Comparison of ENCODE assay signal across 1 cellular context in the genomic region with DNA sequence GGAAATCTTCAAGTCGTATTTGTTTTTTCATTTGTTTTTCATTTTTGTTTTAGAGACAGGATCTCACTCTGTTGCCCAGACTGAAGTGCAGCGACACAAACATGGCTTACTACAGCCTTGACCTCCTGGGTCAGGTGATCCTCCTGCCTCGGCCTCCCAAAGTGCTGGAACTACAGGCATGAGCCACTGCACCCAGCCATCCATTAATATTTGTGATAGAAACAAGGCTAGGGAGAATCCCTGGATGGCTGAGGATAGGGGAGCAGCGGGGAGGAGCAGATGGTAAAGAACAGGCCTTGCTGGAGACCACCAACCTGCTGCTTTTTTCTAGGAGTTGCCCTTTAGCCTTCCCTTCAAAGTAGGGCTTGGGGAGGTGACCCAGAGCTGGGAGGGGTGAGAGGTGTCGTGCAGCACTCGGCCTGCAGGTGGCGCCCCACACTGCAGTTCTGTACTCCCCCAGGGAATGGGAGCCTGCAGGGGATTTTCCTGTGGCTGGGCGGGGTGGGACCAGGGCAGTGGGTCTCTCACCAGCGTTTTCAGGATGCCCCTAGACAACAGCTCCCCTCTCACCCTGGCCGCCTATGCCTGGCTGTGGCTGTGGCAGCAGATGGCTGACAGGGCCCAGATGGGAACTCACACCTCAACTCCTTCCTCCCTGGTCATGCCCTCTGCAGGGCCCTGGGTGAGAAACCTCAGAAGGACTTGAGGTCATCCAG.
TF ChIP-seq lines count a peak whose summit lies in the region.

No MANE protein-coding gene starts in this region.

TF ChIP-seq in GM12878, 131 proteins besides CTCF, POLR2A, EP300 and RAD21 (continued from another document):
- peak; percentile 72 for TF ChIP-seq GATAD2B (conservative IDR thresholded peaks at IDR 0.05; ENCODE audit: low read depth)
- peak; percentile 36 to 49; a peak in 2 of 4 replicates for TF ChIP-seq BHLHE40 (IDR thresholded peaks at IDR 0.05; ENCODE audit: borderline replicate concordance in 1 of 2, low read depth in 2 of 2, low read length in 1 of 2)
- TF ChIP-seq RELA (IDR thresholded peaks at IDR 0.05; ENCODE audit: borderline replicate concordance, partially characterized antibody), result peak; percentile 28
- TF ChIP-seq, protein P1, sequence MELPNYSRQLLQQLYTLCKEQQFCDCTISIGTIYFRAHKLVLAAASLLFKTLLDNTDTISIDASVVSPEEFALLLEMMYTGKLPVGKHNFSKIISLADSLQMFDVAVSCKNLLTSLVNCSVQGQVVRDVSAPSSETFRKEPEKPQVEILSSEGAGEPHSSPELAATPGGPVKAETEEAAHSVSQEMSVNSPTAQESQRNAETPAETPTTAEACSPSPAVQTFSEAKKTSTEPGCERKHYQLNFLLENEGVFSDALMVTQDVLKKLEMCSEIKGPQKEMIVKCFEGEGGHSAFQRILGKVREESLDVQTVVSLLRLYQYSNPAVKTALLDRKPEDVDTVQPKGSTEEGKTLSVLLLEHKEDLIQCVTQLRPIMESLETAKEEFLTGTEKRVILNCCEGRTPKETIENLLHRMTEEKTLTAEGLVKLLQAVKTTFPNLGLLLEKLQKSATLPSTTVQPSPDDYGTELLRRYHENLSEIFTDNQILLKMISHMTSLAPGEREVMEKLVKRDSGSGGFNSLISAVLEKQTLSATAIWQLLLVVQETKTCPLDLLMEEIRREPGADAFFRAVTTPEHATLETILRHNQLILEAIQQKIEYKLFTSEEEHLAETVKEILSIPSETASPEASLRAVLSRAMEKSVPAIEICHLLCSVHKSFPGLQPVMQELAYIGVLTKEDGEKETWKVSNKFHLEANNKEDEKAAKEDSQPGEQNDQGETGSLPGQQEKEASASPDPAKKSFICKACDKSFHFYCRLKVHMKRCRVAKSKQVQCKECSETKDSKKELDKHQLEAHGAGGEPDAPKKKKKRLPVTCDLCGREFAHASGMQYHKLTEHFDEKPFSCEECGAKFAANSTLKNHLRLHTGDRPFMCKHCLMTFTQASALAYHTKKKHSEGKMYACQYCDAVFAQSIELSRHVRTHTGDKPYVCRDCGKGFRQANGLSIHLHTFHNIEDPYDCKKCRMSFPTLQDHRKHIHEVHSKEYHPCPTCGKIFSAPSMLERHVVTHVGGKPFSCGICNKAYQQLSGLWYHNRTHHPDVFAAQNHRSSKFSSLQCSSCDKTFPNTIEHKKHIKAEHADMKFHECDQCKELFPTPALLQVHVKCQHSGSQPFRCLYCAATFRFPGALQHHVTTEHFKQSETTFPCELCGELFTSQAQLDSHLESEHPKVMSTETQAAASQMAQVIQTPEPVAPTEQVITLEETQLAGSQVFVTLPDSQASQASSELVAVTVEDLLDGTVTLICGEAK (IDR thresholded peaks at IDR 0.05; ENCODE audit: borderline replicate concordance), result no peak
- TF ChIP-seq, protein P2, sequence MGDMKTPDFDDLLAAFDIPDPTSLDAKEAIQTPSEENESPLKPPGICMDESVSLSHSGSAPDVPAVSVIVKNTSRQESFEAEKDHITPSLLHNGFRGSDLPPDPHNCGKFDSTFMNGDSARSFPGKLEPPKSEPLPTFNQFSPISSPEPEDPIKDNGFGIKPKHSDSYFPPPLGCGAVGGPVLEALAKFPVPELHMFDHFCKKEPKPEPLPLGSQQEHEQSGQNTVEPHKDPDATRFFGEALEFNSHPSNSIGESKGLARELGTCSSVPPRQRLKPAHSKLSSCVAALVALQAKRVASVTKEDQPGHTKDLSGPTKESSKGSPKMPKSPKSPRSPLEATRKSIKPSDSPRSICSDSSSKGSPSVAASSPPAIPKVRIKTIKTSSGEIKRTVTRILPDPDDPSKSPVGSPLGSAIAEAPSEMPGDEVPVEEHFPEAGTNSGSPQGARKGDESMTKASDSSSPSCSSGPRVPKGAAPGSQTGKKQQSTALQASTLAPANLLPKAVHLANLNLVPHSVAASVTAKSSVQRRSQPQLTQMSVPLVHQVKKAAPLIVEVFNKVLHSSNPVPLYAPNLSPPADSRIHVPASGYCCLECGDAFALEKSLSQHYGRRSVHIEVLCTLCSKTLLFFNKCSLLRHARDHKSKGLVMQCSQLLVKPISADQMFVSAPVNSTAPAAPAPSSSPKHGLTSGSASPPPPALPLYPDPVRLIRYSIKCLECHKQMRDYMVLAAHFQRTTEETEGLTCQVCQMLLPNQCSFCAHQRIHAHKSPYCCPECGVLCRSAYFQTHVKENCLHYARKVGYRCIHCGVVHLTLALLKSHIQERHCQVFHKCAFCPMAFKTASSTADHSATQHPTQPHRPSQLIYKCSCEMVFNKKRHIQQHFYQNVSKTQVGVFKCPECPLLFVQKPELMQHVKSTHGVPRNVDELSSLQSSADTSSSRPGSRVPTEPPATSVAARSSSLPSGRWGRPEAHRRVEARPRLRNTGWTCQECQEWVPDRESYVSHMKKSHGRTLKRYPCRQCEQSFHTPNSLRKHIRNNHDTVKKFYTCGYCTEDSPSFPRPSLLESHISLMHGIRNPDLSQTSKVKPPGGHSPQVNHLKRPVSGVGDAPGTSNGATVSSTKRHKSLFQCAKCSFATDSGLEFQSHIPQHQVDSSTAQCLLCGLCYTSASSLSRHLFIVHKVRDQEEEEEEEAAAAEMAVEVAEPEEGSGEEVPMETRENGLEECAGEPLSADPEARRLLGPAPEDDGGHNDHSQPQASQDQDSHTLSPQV (IDR thresholded peaks at IDR 0.05), result 0 out of 2 replicates have a peak, but pooled peaks have one; percentile 37
- no peak for TF ChIP-seq ZNF207 (IDR thresholded peaks at IDR 0.05; ENCODE audit: borderline replicate concordance)
- peak; percentile 61; the same call in 1 of the 2 replicates for TF ChIP-seq DPF2 (IDR thresholded peaks at IDR 0.05)
- no peak for TF ChIP-seq SUPT20H (IDR thresholded peaks at IDR 0.05; ENCODE audit: borderline replicate concordance, control insufficient read depth, low read depth, low read length)
- TF ChIP-seq IKZF1 (conservative IDR thresholded peaks at IDR 0.05), result peak; percentile 69
- TF ChIP-seq CBFB (IDR thresholded peaks at IDR 0.05; ENCODE audit: low read depth), result no peak
- peak; percentile 71 for TF ChIP-seq SMC3 (IDR thresholded peaks at IDR 0.05; ENCODE audit: borderline replicate concordance, low read length)
- TF ChIP-seq, protein P3, sequence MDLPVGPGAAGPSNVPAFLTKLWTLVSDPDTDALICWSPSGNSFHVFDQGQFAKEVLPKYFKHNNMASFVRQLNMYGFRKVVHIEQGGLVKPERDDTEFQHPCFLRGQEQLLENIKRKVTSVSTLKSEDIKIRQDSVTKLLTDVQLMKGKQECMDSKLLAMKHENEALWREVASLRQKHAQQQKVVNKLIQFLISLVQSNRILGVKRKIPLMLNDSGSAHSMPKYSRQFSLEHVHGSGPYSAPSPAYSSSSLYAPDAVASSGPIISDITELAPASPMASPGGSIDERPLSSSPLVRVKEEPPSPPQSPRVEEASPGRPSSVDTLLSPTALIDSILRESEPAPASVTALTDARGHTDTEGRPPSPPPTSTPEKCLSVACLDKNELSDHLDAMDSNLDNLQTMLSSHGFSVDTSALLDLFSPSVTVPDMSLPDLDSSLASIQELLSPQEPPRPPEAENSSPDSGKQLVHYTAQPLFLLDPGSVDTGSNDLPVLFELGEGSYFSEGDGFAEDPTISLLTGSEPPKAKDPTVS (IDR thresholded peaks at IDR 0.05; ENCODE audit: low read depth, low read length), result no peak
- peak; percentile 92 for TF ChIP-seq MEF2B (IDR thresholded peaks at IDR 0.05; ENCODE audit: partially characterized antibody, poor library complexity, severe bottlenecking)
- TF ChIP-seq NR2F1 (conservative IDR thresholded peaks at IDR 0.05), result peak; percentile 90
- no peak for TF ChIP-seq RCOR1 (conservative IDR thresholded peaks at IDR 0.05; ENCODE audit: low read depth, low read length)
- TF ChIP-seq TCF12 (IDR thresholded peaks at IDR 0.05; ENCODE audit: low read depth, low read length), result no peak
- TF ChIP-seq CREB1 (IDR thresholded peaks at IDR 0.05; ENCODE audit: low read depth), result no peak
- TF ChIP-seq IKZF2 (IDR thresholded peaks at IDR 0.05), result peak in 1 of 2 experiments; percentile 42; a peak in 2 of 4 replicates
- TF ChIP-seq, protein P4, sequence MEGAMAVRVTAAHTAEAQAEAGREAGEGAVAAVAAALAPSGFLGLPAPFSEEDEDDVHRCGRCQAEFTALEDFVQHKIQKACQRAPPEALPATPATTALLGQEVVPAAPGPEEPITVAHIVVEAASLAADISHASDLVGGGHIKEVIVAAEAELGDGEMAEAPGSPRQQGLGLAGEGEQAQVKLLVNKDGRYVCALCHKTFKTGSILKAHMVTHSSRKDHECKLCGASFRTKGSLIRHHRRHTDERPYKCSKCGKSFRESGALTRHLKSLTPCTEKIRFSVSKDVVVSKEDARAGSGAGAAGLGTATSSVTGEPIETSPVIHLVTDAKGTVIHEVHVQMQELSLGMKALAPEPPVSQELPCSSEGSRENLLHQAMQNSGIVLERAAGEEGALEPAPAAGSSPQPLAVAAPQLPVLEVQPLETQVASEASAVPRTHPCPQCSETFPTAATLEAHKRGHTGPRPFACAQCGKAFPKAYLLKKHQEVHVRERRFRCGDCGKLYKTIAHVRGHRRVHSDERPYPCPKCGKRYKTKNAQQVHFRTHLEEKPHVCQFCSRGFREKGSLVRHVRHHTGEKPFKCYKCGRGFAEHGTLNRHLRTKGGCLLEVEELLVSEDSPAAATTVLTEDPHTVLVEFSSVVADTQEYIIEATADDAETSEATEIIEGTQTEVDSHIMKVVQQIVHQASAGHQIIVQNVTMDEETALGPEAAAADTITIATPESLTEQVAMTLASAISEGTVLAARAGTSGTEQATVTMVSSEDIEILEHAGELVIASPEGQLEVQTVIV (IDR thresholded peaks at IDR 0.05; ENCODE audit: borderline replicate concordance, partially characterized antibody), result no peak
- TF ChIP-seq SMAD1 (IDR thresholded peaks at IDR 0.05; ENCODE audit: low read depth, partially characterized antibody), result no peak
- TF ChIP-seq, protein P5, sequence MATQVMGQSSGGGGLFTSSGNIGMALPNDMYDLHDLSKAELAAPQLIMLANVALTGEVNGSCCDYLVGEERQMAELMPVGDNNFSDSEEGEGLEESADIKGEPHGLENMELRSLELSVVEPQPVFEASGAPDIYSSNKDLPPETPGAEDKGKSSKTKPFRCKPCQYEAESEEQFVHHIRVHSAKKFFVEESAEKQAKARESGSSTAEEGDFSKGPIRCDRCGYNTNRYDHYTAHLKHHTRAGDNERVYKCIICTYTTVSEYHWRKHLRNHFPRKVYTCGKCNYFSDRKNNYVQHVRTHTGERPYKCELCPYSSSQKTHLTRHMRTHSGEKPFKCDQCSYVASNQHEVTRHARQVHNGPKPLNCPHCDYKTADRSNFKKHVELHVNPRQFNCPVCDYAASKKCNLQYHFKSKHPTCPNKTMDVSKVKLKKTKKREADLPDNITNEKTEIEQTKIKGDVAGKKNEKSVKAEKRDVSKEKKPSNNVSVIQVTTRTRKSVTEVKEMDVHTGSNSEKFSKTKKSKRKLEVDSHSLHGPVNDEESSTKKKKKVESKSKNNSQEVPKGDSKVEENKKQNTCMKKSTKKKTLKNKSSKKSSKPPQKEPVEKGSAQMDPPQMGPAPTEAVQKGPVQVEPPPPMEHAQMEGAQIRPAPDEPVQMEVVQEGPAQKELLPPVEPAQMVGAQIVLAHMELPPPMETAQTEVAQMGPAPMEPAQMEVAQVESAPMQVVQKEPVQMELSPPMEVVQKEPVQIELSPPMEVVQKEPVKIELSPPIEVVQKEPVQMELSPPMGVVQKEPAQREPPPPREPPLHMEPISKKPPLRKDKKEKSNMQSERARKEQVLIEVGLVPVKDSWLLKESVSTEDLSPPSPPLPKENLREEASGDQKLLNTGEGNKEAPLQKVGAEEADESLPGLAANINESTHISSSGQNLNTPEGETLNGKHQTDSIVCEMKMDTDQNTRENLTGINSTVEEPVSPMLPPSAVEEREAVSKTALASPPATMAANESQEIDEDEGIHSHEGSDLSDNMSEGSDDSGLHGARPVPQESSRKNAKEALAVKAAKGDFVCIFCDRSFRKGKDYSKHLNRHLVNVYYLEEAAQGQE (IDR thresholded peaks at IDR 0.05; ENCODE audit: low read depth, low read length), result no peak
- no peak for TF ChIP-seq SIX5 (IDR thresholded peaks at IDR 0.05; ENCODE audit: low read depth, low read length, severe bottlenecking)
- TF ChIP-seq, protein P6, sequence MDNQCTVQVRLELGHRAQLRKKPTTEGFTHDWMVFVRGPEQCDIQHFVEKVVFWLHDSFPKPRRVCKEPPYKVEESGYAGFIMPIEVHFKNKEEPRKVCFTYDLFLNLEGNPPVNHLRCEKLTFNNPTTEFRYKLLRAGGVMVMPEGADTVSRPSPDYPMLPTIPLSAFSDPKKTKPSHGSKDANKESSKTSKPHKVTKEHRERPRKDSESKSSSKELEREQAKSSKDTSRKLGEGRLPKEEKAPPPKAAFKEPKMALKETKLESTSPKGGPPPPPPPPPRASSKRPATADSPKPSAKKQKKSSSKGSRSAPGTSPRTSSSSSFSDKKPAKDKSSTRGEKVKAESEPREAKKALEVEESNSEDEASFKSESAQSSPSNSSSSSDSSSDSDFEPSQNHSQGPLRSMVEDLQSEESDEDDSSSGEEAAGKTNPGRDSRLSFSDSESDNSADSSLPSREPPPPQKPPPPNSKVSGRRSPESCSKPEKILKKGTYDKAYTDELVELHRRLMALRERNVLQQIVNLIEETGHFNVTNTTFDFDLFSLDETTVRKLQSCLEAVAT (IDR thresholded peaks at IDR 0.05), result no peak
- no peak for TF ChIP-seq CBX3 (IDR thresholded peaks at IDR 0.05; ENCODE audit: borderline replicate concordance, low read depth)
- TF ChIP-seq, protein P7, sequence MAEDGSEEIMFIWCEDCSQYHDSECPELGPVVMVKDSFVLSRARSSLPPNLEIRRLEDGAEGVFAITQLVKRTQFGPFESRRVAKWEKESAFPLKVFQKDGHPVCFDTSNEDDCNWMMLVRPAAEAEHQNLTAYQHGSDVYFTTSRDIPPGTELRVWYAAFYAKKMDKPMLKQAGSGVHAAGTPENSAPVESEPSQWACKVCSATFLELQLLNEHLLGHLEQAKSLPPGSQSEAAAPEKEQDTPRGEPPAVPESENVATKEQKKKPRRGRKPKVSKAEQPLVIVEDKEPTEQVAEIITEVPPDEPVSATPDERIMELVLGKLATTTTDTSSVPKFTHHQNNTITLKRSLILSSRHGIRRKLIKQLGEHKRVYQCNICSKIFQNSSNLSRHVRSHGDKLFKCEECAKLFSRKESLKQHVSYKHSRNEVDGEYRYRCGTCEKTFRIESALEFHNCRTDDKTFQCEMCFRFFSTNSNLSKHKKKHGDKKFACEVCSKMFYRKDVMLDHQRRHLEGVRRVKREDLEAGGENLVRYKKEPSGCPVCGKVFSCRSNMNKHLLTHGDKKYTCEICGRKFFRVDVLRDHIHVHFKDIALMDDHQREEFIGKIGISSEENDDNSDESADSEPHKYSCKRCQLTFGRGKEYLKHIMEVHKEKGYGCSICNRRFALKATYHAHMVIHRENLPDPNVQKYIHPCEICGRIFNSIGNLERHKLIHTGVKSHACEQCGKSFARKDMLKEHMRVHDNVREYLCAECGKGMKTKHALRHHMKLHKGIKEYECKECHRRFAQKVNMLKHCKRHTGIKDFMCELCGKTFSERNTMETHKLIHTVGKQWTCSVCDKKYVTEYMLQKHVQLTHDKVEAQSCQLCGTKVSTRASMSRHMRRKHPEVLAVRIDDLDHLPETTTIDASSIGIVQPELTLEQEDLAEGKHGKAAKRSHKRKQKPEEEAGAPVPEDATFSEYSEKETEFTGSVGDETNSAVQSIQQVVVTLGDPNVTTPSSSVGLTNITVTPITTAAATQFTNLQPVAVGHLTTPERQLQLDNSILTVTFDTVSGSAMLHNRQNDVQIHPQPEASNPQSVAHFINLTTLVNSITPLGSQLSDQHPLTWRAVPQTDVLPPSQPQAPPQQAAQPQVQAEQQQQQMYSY (CRISPR knock-in tag; IDR thresholded peaks at IDR 0.05), result no peak
- TF ChIP-seq PML (IDR thresholded peaks at IDR 0.05; ENCODE audit: low read length), result no peak
- TF ChIP-seq, protein P8, sequence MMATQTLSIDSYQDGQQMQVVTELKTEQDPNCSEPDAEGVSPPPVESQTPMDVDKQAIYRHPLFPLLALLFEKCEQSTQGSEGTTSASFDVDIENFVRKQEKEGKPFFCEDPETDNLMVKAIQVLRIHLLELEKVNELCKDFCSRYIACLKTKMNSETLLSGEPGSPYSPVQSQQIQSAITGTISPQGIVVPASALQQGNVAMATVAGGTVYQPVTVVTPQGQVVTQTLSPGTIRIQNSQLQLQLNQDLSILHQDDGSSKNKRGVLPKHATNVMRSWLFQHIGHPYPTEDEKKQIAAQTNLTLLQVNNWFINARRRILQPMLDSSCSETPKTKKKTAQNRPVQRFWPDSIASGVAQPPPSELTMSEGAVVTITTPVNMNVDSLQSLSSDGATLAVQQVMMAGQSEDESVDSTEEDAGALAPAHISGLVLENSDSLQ (IDR thresholded peaks at IDR 0.05), result 0 out of 2 replicates have a peak, but pooled peaks have one; percentile 9
